ENCODE assay signal across 8 cellular contexts in the genomic region with DNA sequence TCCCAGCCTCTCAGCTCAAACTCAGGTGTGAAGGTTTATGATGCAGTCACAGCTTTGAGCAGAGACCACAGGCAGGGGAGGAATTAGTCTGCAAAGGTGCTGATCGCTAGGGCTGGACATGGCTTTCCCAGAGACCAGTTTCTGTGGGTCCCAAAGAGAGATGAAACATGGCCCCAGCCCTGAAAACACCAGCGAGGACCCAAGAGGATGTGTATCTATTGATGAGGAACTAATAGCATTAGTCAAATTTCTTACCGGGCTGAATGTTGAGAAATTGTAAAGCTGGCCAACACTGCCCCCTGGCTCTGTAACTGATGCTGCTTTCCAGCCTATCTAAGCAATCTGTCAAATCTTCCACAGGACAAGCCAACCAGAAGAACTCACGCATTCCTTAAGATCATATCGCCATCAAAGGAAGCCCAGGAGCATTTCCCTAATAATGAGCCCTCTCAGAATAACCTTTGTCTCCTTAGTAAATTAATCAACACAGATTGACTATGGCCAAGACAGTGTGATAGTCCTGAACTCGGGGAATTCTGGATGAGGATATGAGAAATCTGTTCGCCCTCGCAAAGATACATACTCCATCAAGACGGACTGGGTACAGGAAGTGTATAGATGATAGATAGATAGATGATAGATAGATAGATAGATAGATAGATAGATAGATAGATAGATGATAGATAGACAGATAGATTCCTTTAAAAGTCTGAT. TPM values are rescaled to one million over a fixed set of nuclear protein-coding genes. Genes with fewer than 3 reads are reported as not detected.
DNase-seq lines count a peak whose midpoint lies in the region; ATAC-seq and TF ChIP-seq lines count a peak whose summit lies in the region.

No MANE protein-coding gene starts in this region.

- peaks cover 0 to 20% (median 5%) of the 10 kb centered on the region in 12 donors for H3K4me1 ChIP-seq in heart left ventricle

- TF ChIP-seq CTCF in heart left ventricle (IDR thresholded peaks at IDR 0.05) = peak; percentile 68 to 95 (median 86)

- H3K36me3 Mint-ChIP-seq in activated naive CD8-positive, alpha-beta T cell treated with anti-CD3 and anti-CD28 coated beads, Interleukin-2, amount 50 U/mL, for 24 hours (ENCODE audit: low read depth) = no peaks in the 10 kb centered on the region

- H3K4me3 ChIP-seq in heart left ventricle = peak overlapping the region in 1 of 12 donors; percentile 10

- no peaks in the 10 kb centered on the region for H3K9me3 Mint-ChIP-seq in activated naive CD8-positive, alpha-beta T cell treated with anti-CD3 and anti-CD28 coated beads, Interleukin-2, amount 50 U/mL, for 24 hours

- H3K27ac Mint-ChIP-seq in activated naive CD8-positive, alpha-beta T cell treated with anti-CD3 and anti-CD28 coated beads, Interleukin-2, amount 50 U/mL, for 24 hours = no peak overlapping the region

- peak; percentile 65 for DNase-seq in AG20443 (ENCODE audit: low spot score)
- DNase-seq in RPMI7951 (ENCODE audit: low read depth) = peak; percentile 73
- peak; percentile 55 for DNase-seq in activated naive CD8-positive, alpha-beta T cell treated with anti-CD3 and anti-CD28 coated beads, Interleukin-2, amount 50 U/mL, for 24 hours
- peak in 2 of 5 donors; percentile 50 to 53 for DNase-seq in heart left ventricle
- DNase-seq in putamen (ENCODE audit: low spot score) = peak; percentile 76
- DNase-seq in GOT3 (lab: John Stamatoyannopoulos, UW) = no peak

- WGBS in heart left ventricle, 4 donors = 25 to 34% (median 29%) methylated on average over 9 of the region's 9 CpGs

- H3K9me3 ChIP-seq in heart left ventricle = no peaks in the 10 kb centered on the region

- intact Hi-C loops in heart left ventricle (cut with DNase I) = loop anchor here (1.0 to 10.0 kb wide), 11 partner anchors 33 to 901 kb away; partner anchors contain the start of genes ABHD12 (in 2 of the 10), GINS1 (in 2 of the 10) and PYGB (in 1 of the 10)

- peaks cover 4% of the 10 kb centered on the region for H3K4me1 Mint-ChIP-seq in activated naive CD8-positive, alpha-beta T cell treated with anti-CD3 and anti-CD28 coated beads, Interleukin-2, amount 50 U/mL, for 24 hours

- H3K4me3 Mint-ChIP-seq in activated naive CD8-positive, alpha-beta T cell treated with anti-CD3 and anti-CD28 coated beads, Interleukin-2, amount 50 U/mL, for 24 hours = no peak overlapping the region

- no peaks in the 10 kb centered on the region for H3K36me3 ChIP-seq in heart left ventricle

- H3K27me3 Mint-ChIP-seq in activated naive CD8-positive, alpha-beta T cell treated with anti-CD3 and anti-CD28 coated beads, Interleukin-2, amount 50 U/mL, for 24 hours = peaks cover 19% of the 10 kb centered on the region

- ATAC-seq in GM18505 (IDR thresholded peaks at IDR 0.05; ENCODE audit: unreplicated experiment) = peak; percentile 57
- ATAC-seq in HG03460 (IDR thresholded peaks at IDR 0.05; ENCODE audit: unreplicated experiment) = peak; percentile 67
- peak; percentile 59 for ATAC-seq in activated naive CD8-positive, alpha-beta T cell treated with anti-CD3 and anti-CD28 coated beads, Interleukin-2, amount 50 U/mL, for 24 hours
- ATAC-seq in heart left ventricle = peak; percentile 67 to 88 (median 73)

- TF ChIP-seq POLR2A in GM18505 (IDR thresholded peaks at IDR 0.05; ENCODE audit: borderline replicate concordance, extremely low read depth, insufficient read depth, insufficient read length) = no peak
- TF ChIP-seq POLR2A in heart left ventricle (IDR thresholded peaks at IDR 0.05) = no peak

- no peak overlapping the region for H3K27ac ChIP-seq in heart left ventricle

- peaks cover 0 to 16% (median 3%) of the 10 kb centered on the region in 9 donors for H3K27me3 ChIP-seq in heart left ventricle

RNA-seq across cellular contexts. Expression of gene ACSS1, which starts 7.8 kb away (rescaled TPM):
- total RNA-seq in RPMI7951 (2014; rRNA removed; shearing (Covaris generic)) = 1.6 and 2.0 TPM in 2 replicates
- 100 to 1,000 TPM in 5 of 9 donors, 10 to 100 TPM in 4; 57.5 to 177 (median 104) TPM for total RNA-seq in heart left ventricle
- polyA plus RNA-seq in heart left ventricle = 10 to 100 TPM; 43.5 to 78.9 TPM

RNA-seq across cellular contexts. Expression of gene VSX1, which starts 16.2 kb away (rescaled TPM):
- total RNA-seq in RPMI7951 (2014; rRNA removed; shearing (Covaris generic)) = 2.8 and 3.8 TPM in 2 replicates
- under 1 TPM in 5 of 9 donors, not detected in 4; 0.22 to 0.96 (median 0.51) TPM for total RNA-seq in heart left ventricle
- polyA plus RNA-seq in heart left ventricle = under 1 TPM in 1 of 2 donors, not detected in 1; 0.19 TPM

Comparison
In these comparisons a context has a peak if more than half of its experiments do, and no peak if none do; other contexts are left out.
1. RNA of gene ACSS1, which starts 7.8 kb away (total RNA-seq): 57.5 to 177 TPM in heart left ventricle; 1.6 to 2.0 TPM in RPMI7951; every median in the first group is over 10 times any median in the second.
2. Peak in every context shown above with its lines, with median percentiles within 50 percentile points of each other: ATAC-seq.